In the genomic region with DNA sequence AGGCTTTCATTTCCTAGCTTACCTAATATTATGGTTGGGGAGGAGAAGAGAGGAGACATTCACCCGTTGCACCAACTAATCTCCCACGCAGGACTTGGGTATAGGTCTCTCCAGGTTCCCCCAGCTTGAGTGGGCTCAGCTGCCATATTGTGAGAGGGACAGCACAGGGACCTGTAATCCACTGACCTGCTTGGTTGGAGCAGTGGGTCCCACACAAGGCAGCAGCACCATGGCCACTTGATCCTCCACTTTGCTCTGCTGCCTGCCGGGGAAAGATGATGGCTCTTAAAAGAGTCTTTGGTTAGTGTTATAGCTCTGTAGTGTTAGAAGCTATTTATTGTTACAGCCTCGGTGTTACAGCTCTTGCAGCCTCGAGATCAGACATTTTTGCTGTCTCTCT, we compare ENCODE assay signal across 1 cellular context.
TF ChIP-seq lines count a peak whose summit lies in the region.

No MANE protein-coding gene starts in this region.

TF ChIP-seq in endothelial cell of umbilical vein, 7 proteins besides CTCF, POLR2A, EP300 and RAD21:
- TF ChIP-seq GATA2 (IDR thresholded peaks at IDR 0.05; ENCODE audit: insufficient read depth, insufficient read length, low read depth, low read length) (no peak), EZH2 (IDR thresholded peaks at IDR 0.05; ENCODE audit: borderline replicate concordance, low read depth, low read length, severe bottlenecking) (no peak), FOS (IDR thresholded peaks at IDR 0.05; ENCODE audit: borderline replicate concordance, insufficient read depth, low read length) (no peak), MYC (IDR thresholded peaks at IDR 0.05; ENCODE audit: low read depth, low read length) (no peak), JUN (IDR thresholded peaks at IDR 0.05; ENCODE audit: borderline replicate concordance, insufficient read depth, insufficient read length, low read depth) (no peak)
